10 cellular contexts compared by ENCODE assay signal in genomic region chr5:146538441-146538840, GRCh38. TPM values are rescaled to one million over a fixed set of nuclear protein-coding genes. Genes with fewer than 3 reads are reported as not detected.
"Had no signal": no experiment of that assay in that cellular context is flagged by ENCODE, and none has a peak within 500 bp of the region (broad histone marks: within the 10 kb centered on the region; RNA-seq: fewer than 3 reads in every experiment).

No MANE protein-coding gene starts in this region.

- H3K4me2 ChIP-seq: KMS-11 had no signal

- H3K4me3 ChIP-seq: K562 had no signal

- ATAC-seq: K562 had no signal

- DNase-seq: IMR-90, KBM-7, KG1 had no signal

- FAIRE-seq: HTR-8/SVneo, K562 had no signal

- H3K27ac ChIP-seq: HL-60, KMS-11 had no signal

- H3K9ac ChIP-seq: KMS-11 had no signal

RNA-seq across cellular contexts. Expression of gene GPR151, which starts 22.5 kb away (rescaled TPM):
- total RNA-seq: HT-29, HT1080, IMR-90, K562 had no signal
- polyA plus RNA-seq: IgD-negative memory B cell, IMR-90 had no signal
